Comparison of ENCODE assay signal across 14 cellular contexts in the genomic region with DNA sequence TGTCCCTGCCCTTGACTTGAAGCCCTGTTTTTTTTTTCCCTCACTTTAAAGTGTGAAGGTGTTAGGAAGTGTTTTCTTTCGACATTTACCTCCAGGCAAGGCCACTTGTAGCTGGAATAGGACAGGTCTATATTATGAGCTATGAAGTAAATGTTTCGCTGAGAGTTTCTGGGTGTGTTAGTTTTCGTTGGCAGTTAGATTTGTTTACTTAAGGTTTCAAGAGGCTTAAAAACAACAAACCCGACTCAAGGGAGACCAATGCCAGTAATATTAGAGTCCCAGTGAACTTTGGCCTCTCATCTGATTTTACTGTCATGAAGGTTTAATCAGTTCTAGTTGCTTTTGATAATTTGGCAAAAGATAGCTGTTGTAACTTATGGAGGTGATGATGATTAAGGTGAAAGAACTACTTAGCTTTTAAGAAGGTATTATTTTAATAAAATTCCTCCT. TPM values are rescaled to one million over a fixed set of nuclear protein-coding genes. Genes with fewer than 3 reads are reported as not detected.
DNase-seq lines count a peak whose midpoint lies in the region; ATAC-seq and TF ChIP-seq lines count a peak whose summit lies in the region.
"Had no signal": no experiment of that assay in that cellular context is flagged by ENCODE, and none has a peak within 500 bp of the region (broad histone marks: within the 10 kb centered on the region; RNA-seq: fewer than 3 reads in every experiment).

No MANE protein-coding gene starts in this region.

- 40 to 45% methylated on average over 4 of the region's 4 CpGs for WGBS in tibial nerve, 2 donors

- CTCF ChIA-PET in CD8-positive, alpha-beta memory T cell (lab: Charles Lee): no interaction called here
- CTCF ChIA-PET in activated naive CD4-positive, alpha-beta T cell treated with anti-CD3 and anti-CD28 coated beads for 36 hours (lab: Charles Lee): no interaction called here

- H3K27me3 ChIP-seq in brain microvascular endothelial cell (replicated peaks) (no peaks in the 10 kb centered on the region), left lung (no peaks in the 10 kb centered on the region), tibial nerve (no peaks in the 10 kb centered on the region)
- H3K27me3 ChIP-seq in CD8-positive, alpha-beta memory T cell (ENCODE audit: insufficient read depth, low read length, poor library complexity, severe bottlenecking): no peaks in the 10 kb centered on the region
- H3K27me3 ChIP-seq: BLaER1 treated with 17β-estradiol and CSF1 and Interleukin-3, amounts not matched to agents 10 nM and 100 nM; cardiac muscle cell; sigmoid colon had no signal

- H3K27ac ChIP-seq in brain microvascular endothelial cell (no peak overlapping the region), left lung (peak overlapping the region; percentile 60 to 80), tibial nerve (no peak overlapping the region)
- H3K27ac ChIP-seq in CD8-positive, alpha-beta memory T cell (ENCODE audit: low read depth, low read length): no peak overlapping the region
- H3K27ac ChIP-seq: BLaER1 treated with 17β-estradiol and CSF1 and Interleukin-3, amounts not matched to agents 10 nM and 100 nM; cardiac muscle cell; sigmoid colon had no signal

- TF ChIP-seq CTCF in brain microvascular endothelial cell (IDR thresholded peaks at IDR 0.05; ENCODE audit: low read depth, low read length, missing control alignments) (no peak), left lung (IDR thresholded peaks at IDR 0.05) (no peak), tibial nerve (IDR thresholded peaks at IDR 0.05) (no peak)

- no peak overlapping the region for H3K4me3 Mint-ChIP-seq in CD8-positive, alpha-beta memory T cell
- H3K4me3 Mint-ChIP-seq in activated naive CD4-positive, alpha-beta T cell treated with anti-CD3 and anti-CD28 coated beads for 36 hours: no peak overlapping the region
- H3K4me3 Mint-ChIP-seq: activated CD8-positive, alpha-beta T cell treated with anti-CD3 and anti-CD28 coated beads, Interleukin-2, amount 10 ng/mL, durations not matched to agents 7 days and 5 days; H9; stimulated activated memory B cell treated with anti-CD40 and anti-IgM and Interleukin-4, amounts not matched to agents 10 μg/mL and 1 μg/mL and 100 μg/mL, for 72 hours had no signal

- DNase-seq in COR-L47 (lab: John Stamatoyannopoulos, UW): peak; percentile 26
- DNase-seq in NCI-H2029 treated with DMSO at 0.1 percent for 48 hours (lab: John Stamatoyannopoulos, UW): peak; percentile 88
- DNase-seq in brain microvascular endothelial cell: peak; percentile 49
- DNase-seq in left lung: no peak
- no peak for DNase-seq in CD8-positive, alpha-beta memory T cell
- DNase-seq in activated naive CD4-positive, alpha-beta T cell treated with anti-CD3 and anti-CD28 coated beads for 36 hours: no peak
- DNase-seq in T-helper 9 cell: no peak
- DNase-seq in tibial nerve (ENCODE audit: low spot score in 2 of 2): no peak
- DNase-seq: activated CD8-positive, alpha-beta T cell treated with anti-CD3 and anti-CD28 coated beads, Interleukin-2, amount 10 ng/mL, durations not matched to agents 7 days and 5 days; H9; sigmoid colon had no signal

- H3K4me3 ChIP-seq in brain microvascular endothelial cell (ENCODE audit: low read depth, low read length): no peak overlapping the region
- no peak overlapping the region for H3K4me3 ChIP-seq in left lung
- H3K4me3 ChIP-seq in CD8-positive, alpha-beta memory T cell (ENCODE audit: low read length): no peak overlapping the region
- no peak overlapping the region for H3K4me3 ChIP-seq in tibial nerve
- H3K4me3 ChIP-seq: BLaER1 treated with 17β-estradiol and CSF1 and Interleukin-3, amounts not matched to agents 10 nM and 100 nM; cardiac muscle cell; sigmoid colon had no signal

- in situ Hi-C loops in brain microvascular endothelial cell (cut with HindIII; ENCODE audit: low pct_ligation_motif_present, low sequenced_read_pairs): no loop called here

- no peaks in the 10 kb centered on the region for H3K36me3 Mint-ChIP-seq in CD8-positive, alpha-beta memory T cell
- no peaks in the 10 kb centered on the region for H3K36me3 Mint-ChIP-seq in activated naive CD4-positive, alpha-beta T cell treated with anti-CD3 and anti-CD28 coated beads for 36 hours (ENCODE audit: low read depth)
- H3K36me3 Mint-ChIP-seq: stimulated activated memory B cell treated with anti-CD40 and anti-IgM and Interleukin-4, amounts not matched to agents 10 μg/mL and 1 μg/mL and 100 μg/mL, for 72 hours had no signal

- H3K4me1 Mint-ChIP-seq in CD8-positive, alpha-beta memory T cell: no peaks in the 10 kb centered on the region
- H3K4me1 Mint-ChIP-seq in activated naive CD4-positive, alpha-beta T cell treated with anti-CD3 and anti-CD28 coated beads for 36 hours (ENCODE audit: low read depth): no peaks in the 10 kb centered on the region
- H3K4me1 Mint-ChIP-seq: H9; stimulated activated memory B cell treated with anti-CD40 and anti-IgM and Interleukin-4, amounts not matched to agents 10 μg/mL and 1 μg/mL and 100 μg/mL, for 72 hours had no signal

- no peak for TF ChIP-seq EP300 in tibial nerve (IDR thresholded peaks at IDR 0.05)

- H3K36me3 ChIP-seq in brain microvascular endothelial cell (replicated peaks): no peaks in the 10 kb centered on the region
- H3K36me3 ChIP-seq in left lung: no peaks in the 10 kb centered on the region
- no peaks in the 10 kb centered on the region for H3K36me3 ChIP-seq in CD8-positive, alpha-beta memory T cell (ENCODE audit: insufficient read depth, low read length)
- no peaks in the 10 kb centered on the region for H3K36me3 ChIP-seq in tibial nerve
- H3K36me3 ChIP-seq: BLaER1 treated with 17β-estradiol and CSF1 and Interleukin-3, amounts not matched to agents 10 nM and 100 nM; cardiac muscle cell; sigmoid colon had no signal

- intact Hi-C loops in left lung (cut with DNase I): no loop called here
- intact Hi-C loops in activated naive CD4-positive, alpha-beta T cell treated with anti-CD3 and anti-CD28 coated beads for 36 hours (cut with micrococcal nuclease): no loop called here

- peaks cover 0 to 1% of the 10 kb centered on the region in 2 donors for H3K27me3 Mint-ChIP-seq in CD8-positive, alpha-beta memory T cell
- H3K27me3 Mint-ChIP-seq in activated naive CD4-positive, alpha-beta T cell treated with anti-CD3 and anti-CD28 coated beads for 36 hours (ENCODE audit: low read depth): no peaks in the 10 kb centered on the region
- H3K27me3 Mint-ChIP-seq: stimulated activated memory B cell treated with anti-CD40 and anti-IgM and Interleukin-4, amounts not matched to agents 10 μg/mL and 1 μg/mL and 100 μg/mL, for 72 hours had no signal

- TF ChIP-seq POLR2A in tibial nerve (IDR thresholded peaks at IDR 0.05): no peak

- H3K9me3 Mint-ChIP-seq in CD8-positive, alpha-beta memory T cell: no peaks in the 10 kb centered on the region
- no peaks in the 10 kb centered on the region for H3K9me3 Mint-ChIP-seq in activated naive CD4-positive, alpha-beta T cell treated with anti-CD3 and anti-CD28 coated beads for 36 hours
- H3K9me3 Mint-ChIP-seq: stimulated activated memory B cell treated with anti-CD40 and anti-IgM and Interleukin-4, amounts not matched to agents 10 μg/mL and 1 μg/mL and 100 μg/mL, for 72 hours had no signal

- H3K27ac Mint-ChIP-seq in CD8-positive, alpha-beta memory T cell: peak overlapping the region in 1 of 8 donors; percentile 27
- no peak overlapping the region for H3K27ac Mint-ChIP-seq in activated naive CD4-positive, alpha-beta T cell treated with anti-CD3 and anti-CD28 coated beads for 36 hours
- H3K27ac Mint-ChIP-seq: activated CD8-positive, alpha-beta T cell treated with anti-CD3 and anti-CD28 coated beads, Interleukin-2, amount 10 ng/mL, durations not matched to agents 7 days and 5 days; stimulated activated memory B cell treated with anti-CD40 and anti-IgM and Interleukin-4, amounts not matched to agents 10 μg/mL and 1 μg/mL and 100 μg/mL, for 72 hours had no signal

- POLR2A ChIA-PET in CD8-positive, alpha-beta memory T cell (lab: Charles Lee): interaction anchor here (0.6 kb wide), 1 partner anchor 351 kb away, joined by 3 read pairs; no protein-coding TSS in a partner anchor

- H3K4me1 ChIP-seq in left lung: peaks cover 10 to 57% of the 10 kb centered on the region in 2 donors
- H3K4me1 ChIP-seq in CD8-positive, alpha-beta memory T cell (ENCODE audit: insufficient read depth, low read length): no peaks in the 10 kb centered on the region
- peaks cover 0 to 5% (median 2%) of the 10 kb centered on the region in 4 donors for H3K4me1 ChIP-seq in tibial nerve
- H3K4me1 ChIP-seq: sigmoid colon had no signal

- H3K9me3 ChIP-seq in left lung (no peaks in the 10 kb centered on the region), tibial nerve (no peaks in the 10 kb centered on the region)
- no peaks in the 10 kb centered on the region for H3K9me3 ChIP-seq in CD8-positive, alpha-beta memory T cell (ENCODE audit: low read length)
- H3K9me3 ChIP-seq: sigmoid colon had no signal

- ATAC-seq in left lung: peak; percentile 76
- ATAC-seq: activated CD8-positive, alpha-beta T cell treated with anti-CD3 and anti-CD28 coated beads, Interleukin-2, amount 10 ng/mL, durations not matched to agents 7 days and 5 days; stimulated activated memory B cell treated with anti-CD40 and anti-IgM and Interleukin-4, amounts not matched to agents 10 μg/mL and 1 μg/mL and 100 μg/mL, for 72 hours had no signal

RNA-seq across cellular contexts. Expression of a gene that starts 25.2 kb away (rescaled TPM):
- total RNA-seq in left lung (100 to 1,000 TPM in 1 of 2 donors, 10 to 100 TPM in 1; 85.7 to 124 TPM), tibial nerve (10 to 100 TPM in 2 of 4 donors, 1 to 10 TPM in 2; 8.1 to 13.8 (median 9.2) TPM)
- total RNA-seq in CD8-positive, alpha-beta memory T cell: under 1 TPM; 0.58 to 0.68 TPM
- polyA plus RNA-seq in CD8-positive, alpha-beta memory T cell: 0.14 TPM
- total RNA-seq in activated naive CD4-positive, alpha-beta T cell treated with anti-CD3 and anti-CD28 coated beads for 36 hours: under 1 TPM; 0.26 to 0.62 TPM

RNA-seq across cellular contexts. Expression of a gene that starts 42.2 kb away (rescaled TPM):
- total RNA-seq in left lung: 10 to 100 TPM; 30.6 to 36.0 TPM
- total RNA-seq in CD8-positive, alpha-beta memory T cell: 10 to 100 TPM; 59.7 to 65.4 TPM
- 20.4 TPM for polyA plus RNA-seq in CD8-positive, alpha-beta memory T cell
- 10 to 100 TPM; 38.2 to 38.4 TPM for total RNA-seq in activated naive CD4-positive, alpha-beta T cell treated with anti-CD3 and anti-CD28 coated beads for 36 hours
- 10 to 100 TPM; 10.8 to 20.3 (median 19.2) TPM for total RNA-seq in tibial nerve

Comparison
In these comparisons a context has a peak if more than half of its experiments do, and no peak if none do; other contexts are left out.
1. DNase-seq: peak in COR-L47 (single experiment), NCI-H2029 treated with DMSO at 0.1 percent for 48 hours (single experiment) and brain microvascular endothelial cell (single experiment); none in left lung (0 of 2), CD8-positive, alpha-beta memory T cell (0 of 5), activated naive CD4-positive, alpha-beta T cell treated with anti-CD3 and anti-CD28 coated beads for 36 hours (single experiment), T-helper 9 cell (single experiment) and tibial nerve (0 of 2).
2. H3K27ac ChIP-seq: peak in left lung (2 of 2); none in brain microvascular endothelial cell (single experiment), CD8-positive, alpha-beta memory T cell (single experiment) and tibial nerve (0 of 4).
3. RNA of a gene that starts 25.2 kb away (total RNA-seq): 85.7 to 124 TPM in left lung; 8.1 to 13.8 TPM in tibial nerve, 0.58 to 0.68 TPM in CD8-positive, alpha-beta memory T cell and 0.26 to 0.62 TPM in activated naive CD4-positive, alpha-beta T cell treated with anti-CD3 and anti-CD28 coated beads for 36 hours; every median in the first group is over 4 times any median in the second.